ENCODE assay signal across 8 cellular contexts in the genomic region with DNA sequence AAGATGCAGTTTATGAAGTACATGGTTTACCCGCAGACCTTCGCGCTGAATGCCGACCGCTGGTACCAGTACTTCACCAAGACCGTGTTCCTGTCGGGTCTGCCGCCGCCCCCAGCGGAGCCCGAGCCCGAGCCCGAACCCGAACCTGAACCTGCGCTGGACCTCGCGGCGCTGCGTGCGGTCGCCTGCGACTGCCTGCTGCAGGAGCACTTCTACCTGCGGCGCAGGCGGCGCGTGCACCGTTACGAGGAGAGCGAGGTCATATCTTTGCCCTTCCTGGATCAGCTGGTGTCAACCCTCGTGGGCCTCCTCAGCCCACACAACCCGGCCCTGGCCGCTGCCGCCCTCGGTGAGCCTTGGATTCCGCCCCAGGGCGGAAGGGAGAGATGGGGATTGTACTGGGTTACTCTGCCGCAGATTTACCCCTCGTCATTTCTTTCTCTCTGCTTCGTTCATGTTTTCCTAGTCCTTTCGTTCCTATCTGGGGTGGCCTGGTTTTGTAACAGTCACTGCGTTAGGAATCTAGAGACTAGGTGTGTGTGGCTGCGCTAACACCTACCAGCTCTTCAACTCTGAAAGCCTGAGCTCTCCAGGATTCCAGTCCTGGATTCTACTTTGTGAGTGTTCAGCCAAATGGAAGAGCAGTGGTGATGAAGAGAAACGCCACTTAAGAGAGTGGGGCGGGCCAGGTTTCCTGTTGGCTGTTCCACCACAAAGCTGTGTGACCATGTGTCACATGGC. TPM values are rescaled to one million over a fixed set of nuclear protein-coding genes. Genes with fewer than 3 reads are reported as not detected.
DNase-seq lines count a peak whose midpoint lies in the region; ATAC-seq and TF ChIP-seq lines count a peak whose summit lies in the region.

No MANE protein-coding gene starts in this region.

- H3K27ac Mint-ChIP-seq in WTC11 (peak overlapping the region; percentile 98), chondrocyte (ENCODE audit: unreplicated experiment) (peak overlapping the region; percentile 97)

- H3K4me1 Mint-ChIP-seq in WTC11 (peaks cover 26% of the 10 kb centered on the region), chondrocyte (ENCODE audit: low read depth) (peaks cover 28% of the 10 kb centered on the region)

- no peak for TF ChIP-seq CTCF in WTC11 (IDR thresholded peaks at IDR 0.05)
- no peak for TF ChIP-seq CTCF in chondrocyte (IDR thresholded peaks at IDR 0.05)

- peak; percentile 60 for DNase-seq in SIG-M5 treated with dmso at 0.1 percent for 504 hours (lab: John Stamatoyannopoulos, UW; ENCODE audit: unreplicated experiment)
- no peak for DNase-seq in SIG-M5 (lab: John Stamatoyannopoulos, UW)
- DNase-seq in NCI-H1930 (lab: John Stamatoyannopoulos, UW), result peak; percentile 48 to 54
- peak; percentile 47 for DNase-seq in WTC11 (ENCODE audit: low spot score)
- peak; percentile 87 for DNase-seq in chondrocyte (ENCODE audit: low spot score)
- DNase-seq in left kidney (ENCODE audit: low read depth, low spot score), result peak; percentile 87
- DNase-seq in stimulated activated CD4-positive, alpha-beta T cell treated with anti-CD3 and anti-CD28 coated beads, Interleukin-2, amount 100 ng/mL, for 4 hours (ENCODE audit: low read depth), result peak; percentile 16

- POLR2A ChIA-PET in WTC11 (lab: Charles Lee), result interaction anchor here (1.0 kb wide), 1 partner anchor 9 kb away, joined by 3 read pairs; no protein-coding TSS in a partner anchor

- CTCF ChIA-PET in WTC11 (lab: Charles Lee), result interaction anchor here (0.5 kb wide), 1 partner anchor 711 kb away, joined by 3 read pairs; no protein-coding TSS in a partner anchor

- ATAC-seq in HG02885 (IDR thresholded peaks at IDR 0.05; ENCODE audit: poor library complexity, unreplicated experiment), result peak; percentile 49
- ATAC-seq in WTC11, result peak; percentile 29

- H3K4me3 Mint-ChIP-seq in WTC11 (peak overlapping the region; percentile 98), chondrocyte (ENCODE audit: unreplicated experiment) (peak overlapping the region; percentile 97)

- H3K27me3 Mint-ChIP-seq in WTC11 (ENCODE audit: low read depth) (no peaks in the 10 kb centered on the region), chondrocyte (ENCODE audit: low read depth) (peaks cover 2% of the 10 kb centered on the region)

- no peaks in the 10 kb centered on the region for H3K9me3 Mint-ChIP-seq in WTC11
- no peaks in the 10 kb centered on the region for H3K9me3 Mint-ChIP-seq in chondrocyte (ENCODE audit: low read depth)

- H3K36me3 Mint-ChIP-seq in WTC11, result peaks cover 35% of the 10 kb centered on the region
- H3K36me3 Mint-ChIP-seq in chondrocyte (ENCODE audit: low read depth), result peaks cover 8% of the 10 kb centered on the region

TF ChIP-seq in WTC11, 78 proteins besides CTCF, POLR2A, EP300 and RAD21 (continues in another document):
- TF ChIP-seq, protein P1, sequence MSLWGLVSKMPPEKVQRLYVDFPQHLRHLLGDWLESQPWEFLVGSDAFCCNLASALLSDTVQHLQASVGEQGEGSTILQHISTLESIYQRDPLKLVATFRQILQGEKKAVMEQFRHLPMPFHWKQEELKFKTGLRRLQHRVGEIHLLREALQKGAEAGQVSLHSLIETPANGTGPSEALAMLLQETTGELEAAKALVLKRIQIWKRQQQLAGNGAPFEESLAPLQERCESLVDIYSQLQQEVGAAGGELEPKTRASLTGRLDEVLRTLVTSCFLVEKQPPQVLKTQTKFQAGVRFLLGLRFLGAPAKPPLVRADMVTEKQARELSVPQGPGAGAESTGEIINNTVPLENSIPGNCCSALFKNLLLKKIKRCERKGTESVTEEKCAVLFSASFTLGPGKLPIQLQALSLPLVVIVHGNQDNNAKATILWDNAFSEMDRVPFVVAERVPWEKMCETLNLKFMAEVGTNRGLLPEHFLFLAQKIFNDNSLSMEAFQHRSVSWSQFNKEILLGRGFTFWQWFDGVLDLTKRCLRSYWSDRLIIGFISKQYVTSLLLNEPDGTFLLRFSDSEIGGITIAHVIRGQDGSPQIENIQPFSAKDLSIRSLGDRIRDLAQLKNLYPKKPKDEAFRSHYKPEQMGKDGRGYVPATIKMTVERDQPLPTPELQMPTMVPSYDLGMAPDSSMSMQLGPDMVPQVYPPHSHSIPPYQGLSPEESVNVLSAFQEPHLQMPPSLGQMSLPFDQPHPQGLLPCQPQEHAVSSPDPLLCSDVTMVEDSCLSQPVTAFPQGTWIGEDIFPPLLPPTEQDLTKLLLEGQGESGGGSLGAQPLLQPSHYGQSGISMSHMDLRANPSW (CRISPR knock-in tag; conservative IDR thresholded peaks at IDR 0.05; ENCODE audit: low read depth), result no peak
- TF ChIP-seq CREB1 (CRISPR knock-in tag; IDR thresholded peaks at IDR 0.05) (no peak), PRRX2 (CRISPR knock-in tag; IDR thresholded peaks at IDR 0.05) (no peak), GTF2I (CRISPR knock-in tag; conservative IDR thresholded peaks at IDR 0.05) (no peak), ZNF263 (CRISPR knock-in tag; IDR thresholded peaks at IDR 0.05; ENCODE audit: low read depth) (no peak), CREM (CRISPR knock-in tag; IDR thresholded peaks at IDR 0.05) (0 out of 2 replicates have a peak, but pooled peaks have one; percentile 26), SOX15 (CRISPR knock-in tag; IDR thresholded peaks at IDR 0.05) (no peak)
- TF ChIP-seq, protein P2, sequence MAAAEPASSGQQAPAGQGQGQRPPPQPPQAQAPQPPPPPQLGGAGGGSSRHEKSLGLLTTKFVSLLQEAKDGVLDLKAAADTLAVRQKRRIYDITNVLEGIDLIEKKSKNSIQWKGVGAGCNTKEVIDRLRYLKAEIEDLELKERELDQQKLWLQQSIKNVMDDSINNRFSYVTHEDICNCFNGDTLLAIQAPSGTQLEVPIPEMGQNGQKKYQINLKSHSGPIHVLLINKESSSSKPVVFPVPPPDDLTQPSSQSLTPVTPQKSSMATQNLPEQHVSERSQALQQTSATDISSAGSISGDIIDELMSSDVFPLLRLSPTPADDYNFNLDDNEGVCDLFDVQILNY (CRISPR knock-in tag; IDR thresholded peaks at IDR 0.05), result no peak
- TF ChIP-seq, protein P3, sequence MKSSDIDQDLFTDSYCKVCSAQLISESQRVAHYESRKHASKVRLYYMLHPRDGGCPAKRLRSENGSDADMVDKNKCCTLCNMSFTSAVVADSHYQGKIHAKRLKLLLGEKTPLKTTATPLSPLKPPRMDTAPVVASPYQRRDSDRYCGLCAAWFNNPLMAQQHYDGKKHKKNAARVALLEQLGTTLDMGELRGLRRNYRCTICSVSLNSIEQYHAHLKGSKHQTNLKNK (CRISPR knock-in tag; IDR thresholded peaks at IDR 0.05), result no peak
- TF ChIP-seq, protein P4, sequence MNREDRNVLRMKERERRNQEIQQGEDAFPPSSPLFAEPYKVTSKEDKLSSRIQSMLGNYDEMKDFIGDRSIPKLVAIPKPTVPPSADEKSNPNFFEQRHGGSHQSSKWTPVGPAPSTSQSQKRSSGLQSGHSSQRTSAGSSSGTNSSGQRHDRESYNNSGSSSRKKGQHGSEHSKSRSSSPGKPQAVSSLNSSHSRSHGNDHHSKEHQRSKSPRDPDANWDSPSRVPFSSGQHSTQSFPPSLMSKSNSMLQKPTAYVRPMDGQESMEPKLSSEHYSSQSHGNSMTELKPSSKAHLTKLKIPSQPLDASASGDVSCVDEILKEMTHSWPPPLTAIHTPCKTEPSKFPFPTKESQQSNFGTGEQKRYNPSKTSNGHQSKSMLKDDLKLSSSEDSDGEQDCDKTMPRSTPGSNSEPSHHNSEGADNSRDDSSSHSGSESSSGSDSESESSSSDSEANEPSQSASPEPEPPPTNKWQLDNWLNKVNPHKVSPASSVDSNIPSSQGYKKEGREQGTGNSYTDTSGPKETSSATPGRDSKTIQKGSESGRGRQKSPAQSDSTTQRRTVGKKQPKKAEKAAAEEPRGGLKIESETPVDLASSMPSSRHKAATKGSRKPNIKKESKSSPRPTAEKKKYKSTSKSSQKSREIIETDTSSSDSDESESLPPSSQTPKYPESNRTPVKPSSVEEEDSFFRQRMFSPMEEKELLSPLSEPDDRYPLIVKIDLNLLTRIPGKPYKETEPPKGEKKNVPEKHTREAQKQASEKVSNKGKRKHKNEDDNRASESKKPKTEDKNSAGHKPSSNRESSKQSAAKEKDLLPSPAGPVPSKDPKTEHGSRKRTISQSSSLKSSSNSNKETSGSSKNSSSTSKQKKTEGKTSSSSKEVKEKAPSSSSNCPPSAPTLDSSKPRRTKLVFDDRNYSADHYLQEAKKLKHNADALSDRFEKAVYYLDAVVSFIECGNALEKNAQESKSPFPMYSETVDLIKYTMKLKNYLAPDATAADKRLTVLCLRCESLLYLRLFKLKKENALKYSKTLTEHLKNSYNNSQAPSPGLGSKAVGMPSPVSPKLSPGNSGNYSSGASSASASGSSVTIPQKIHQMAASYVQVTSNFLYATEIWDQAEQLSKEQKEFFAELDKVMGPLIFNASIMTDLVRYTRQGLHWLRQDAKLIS (CRISPR knock-in tag; IDR thresholded peaks at IDR 0.05; ENCODE audit: borderline replicate concordance), result no peak
- TF ChIP-seq, protein P5, sequence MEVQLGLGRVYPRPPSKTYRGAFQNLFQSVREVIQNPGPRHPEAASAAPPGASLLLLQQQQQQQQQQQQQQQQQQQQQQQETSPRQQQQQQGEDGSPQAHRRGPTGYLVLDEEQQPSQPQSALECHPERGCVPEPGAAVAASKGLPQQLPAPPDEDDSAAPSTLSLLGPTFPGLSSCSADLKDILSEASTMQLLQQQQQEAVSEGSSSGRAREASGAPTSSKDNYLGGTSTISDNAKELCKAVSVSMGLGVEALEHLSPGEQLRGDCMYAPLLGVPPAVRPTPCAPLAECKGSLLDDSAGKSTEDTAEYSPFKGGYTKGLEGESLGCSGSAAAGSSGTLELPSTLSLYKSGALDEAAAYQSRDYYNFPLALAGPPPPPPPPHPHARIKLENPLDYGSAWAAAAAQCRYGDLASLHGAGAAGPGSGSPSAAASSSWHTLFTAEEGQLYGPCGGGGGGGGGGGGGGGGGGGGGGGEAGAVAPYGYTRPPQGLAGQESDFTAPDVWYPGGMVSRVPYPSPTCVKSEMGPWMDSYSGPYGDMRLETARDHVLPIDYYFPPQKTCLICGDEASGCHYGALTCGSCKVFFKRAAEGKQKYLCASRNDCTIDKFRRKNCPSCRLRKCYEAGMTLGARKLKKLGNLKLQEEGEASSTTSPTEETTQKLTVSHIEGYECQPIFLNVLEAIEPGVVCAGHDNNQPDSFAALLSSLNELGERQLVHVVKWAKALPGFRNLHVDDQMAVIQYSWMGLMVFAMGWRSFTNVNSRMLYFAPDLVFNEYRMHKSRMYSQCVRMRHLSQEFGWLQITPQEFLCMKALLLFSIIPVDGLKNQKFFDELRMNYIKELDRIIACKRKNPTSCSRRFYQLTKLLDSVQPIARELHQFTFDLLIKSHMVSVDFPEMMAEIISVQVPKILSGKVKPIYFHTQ (CRISPR knock-in tag; IDR thresholded peaks at IDR 0.05), result no peak

RNA-seq across cellular contexts. Expression of a gene that starts 0.6 kb away (rescaled TPM):
- total RNA-seq in WTC11 (2021) (78.3 to 83.9 TPM (median 82.5 TPM) in 3 replicates), chondrocyte (30.3 to 38.9 TPM (median 32.0 TPM) in 3 replicates)
